Comparison of ENCODE assay signal across 20 cellular contexts in the genomic region with DNA sequence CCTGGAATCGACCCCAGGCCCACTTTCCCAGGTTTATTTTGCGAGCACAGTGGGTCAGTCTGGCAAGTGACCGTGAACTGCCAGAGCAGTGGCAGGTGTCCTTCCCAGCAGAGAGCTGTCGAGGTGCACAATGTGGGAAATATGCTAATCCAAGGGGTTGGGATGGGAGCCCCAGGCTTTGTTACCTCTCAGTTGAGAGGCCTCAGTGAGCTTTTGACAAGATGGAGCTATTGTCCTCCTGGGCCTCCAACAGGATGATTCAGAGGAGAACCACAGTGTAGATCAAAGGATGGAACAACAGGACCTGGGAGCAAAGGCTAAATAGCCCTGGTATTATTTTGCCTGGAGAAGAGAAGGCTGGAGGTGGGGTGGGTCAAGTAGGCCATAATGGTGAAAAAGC.
DNase-seq lines count a peak whose midpoint lies in the region; ATAC-seq, FAIRE-seq and TF ChIP-seq lines count a peak whose summit lies in the region.
"Had no signal": no experiment of that assay in that cellular context is flagged by ENCODE, and none has a peak within 500 bp of the region (broad histone marks: within the 10 kb centered on the region; RNA-seq: fewer than 3 reads in every experiment).

No MANE protein-coding gene starts in this region.

- DNase-seq in SHP77 treated with DMSO at 0.1 percent for 48 hours (lab: John Stamatoyannopoulos, UW) (peak; percentile 14), SHP77 (lab: John Stamatoyannopoulos, UW) (no peak), H1 (ENCODE audit: low read depth in 1 of 2, low spot score in 2 of 2) (no peak), nephron progenitor cell (no peak)
- no peak for DNase-seq in stimulated activated CD4-positive, alpha-beta T cell treated with anti-CD3 and anti-CD28 coated beads, Interleukin-12 subunit alpha, Interleukin-12 subunit beta, amount 100 ng/mL, for 4 hours
- DNase-seq: BE2C; CD4-positive, alpha-beta T cell; GOT3; KBM-7; MV-4-11; NCI-H1417; NCI-H187; NCI-H510A; NCI-H748 treated with DMSO at 0.1 percent for 48 hours; NK-92 treated with Interleukin-12 subunit alpha and Interleukin-12 subunit beta, amount 100 ng/mL, for 24 hours had no signal

- H3K4ac ChIP-seq in H1 (replicated peaks; ENCODE audit: insufficient read length, low read depth, low read length), result no peak overlapping the region

- no peaks in the 10 kb centered on the region for H3K23me2 ChIP-seq in H1 (ENCODE audit: low read depth, low read length)

- peak overlapping the region; percentile 19 for H3K27ac Mint-ChIP-seq in nephron progenitor cell
- H3K27ac Mint-ChIP-seq: CD4-positive, alpha-beta T cell had no signal

- H3K27me3 Mint-ChIP-seq in nephron progenitor cell (ENCODE audit: low read depth, poor library complexity), result no peaks in the 10 kb centered on the region
- H3K27me3 Mint-ChIP-seq: CD4-positive, alpha-beta T cell had no signal

- TF ChIP-seq POLR2A in H1 (IDR thresholded peaks at IDR 0.05; ENCODE audit: control extremely low read depth in 1 of 2, low read depth in 2 of 2, low read length in 2 of 2), result no peak

- no peak overlapping the region for H4K8ac ChIP-seq in H1 (ENCODE audit: extremely low read depth, insufficient read depth, low read length)

- no peak overlapping the region for H4K91ac ChIP-seq in H1 (replicated peaks; ENCODE audit: insufficient read length, low read length)

- CTCF ChIA-PET in H1 (lab: Charles Lee; ENCODE audit: partially characterized antibody), result interaction anchor here (1.1 to 1.3 kb wide), 2 partner anchors 11 to 153 kb away, joined by 4 to 5 read pairs; no protein-coding TSS in a partner anchor

- H3K4me3 ChIP-seq in H1 (ENCODE audit: extremely low read depth in 1 of 4, insufficient read depth in 2 of 4, low read depth in 3 of 4, low read length in 4 of 4), result no peak overlapping the region
- H3K4me3 ChIP-seq: GM12878, SK-N-MC had no signal

- no peaks in the 10 kb centered on the region for H3K79me1 ChIP-seq in H1 (ENCODE audit: low read depth, low read length)

- no peaks in the 10 kb centered on the region for H3K79me2 ChIP-seq in H1 (ENCODE audit: control insufficient read depth in 1 of 2, insufficient read depth in 2 of 2, low read length in 2 of 2)

- H2BK20ac ChIP-seq in H1 (ENCODE audit: low read length), result no peak overlapping the region

- H4K20me1 ChIP-seq in H1 (replicated peaks in 1 of 2; ENCODE audit: control insufficient read depth in 1 of 2, insufficient read depth in 2 of 2, low read length in 2 of 2), result no peaks in the 10 kb centered on the region

- H3K23ac ChIP-seq in H1 (ENCODE audit: insufficient read length), result no peak overlapping the region

- no peak overlapping the region for H2BK120ac ChIP-seq in H1 (replicated peaks; ENCODE audit: low read depth, low read length)

- no peak overlapping the region for H2BK12ac ChIP-seq in H1 (ENCODE audit: low read depth, low read length)

- H3K14ac ChIP-seq in H1 (ENCODE audit: insufficient read length), result no peak overlapping the region

- no peak overlapping the region for H3K18ac ChIP-seq in H1 (ENCODE audit: extremely low read depth, low read length)

- H2AK5ac ChIP-seq in H1 (ENCODE audit: low read depth, low read length), result no peak overlapping the region

- 86% methylated on average over 4 of the region's 4 CpGs; no CpG with 5 or more reads in 1 of the 2 experiments for WGBS in H1 (ENCODE audit: extremely low coverage in 1 of 2, insufficient coverage in 1 of 2, insufficient read length in 1 of 2, insufficient replicate concordance in 2 of 2, low coverage in 1 of 2, low lambda C conversion rate in 2 of 2, missing lambda C conversion rate in 1 of 2), 2 experiments

- no peak overlapping the region for H2AFZ ChIP-seq in H1 (ENCODE audit: low read length)

- no peak overlapping the region for H3K4me2 ChIP-seq in H1 (ENCODE audit: insufficient read depth in 1 of 2, low read depth in 2 of 2, low read length in 2 of 2)

- H2BK5ac ChIP-seq in H1 (ENCODE audit: low read depth, low read length), result no peak overlapping the region

- no peaks in the 10 kb centered on the region for H3K36me3 Mint-ChIP-seq in nephron progenitor cell (ENCODE audit: low read depth)

- H3K9me3 ChIP-seq in H1 (ENCODE audit: insufficient read depth in 2 of 2, low read depth in 1 of 2, low read length in 1 of 2), result no peaks in the 10 kb centered on the region
- H3K9me3 ChIP-seq: BE2C had no signal

- H3K27ac ChIP-seq in H1 (ENCODE audit: low read depth, low read length), result no peak overlapping the region
- H3K27ac ChIP-seq: SK-N-MC had no signal

- no peaks in the 10 kb centered on the region for H3K9me3 Mint-ChIP-seq in nephron progenitor cell
- H3K9me3 Mint-ChIP-seq: CD4-positive, alpha-beta T cell had no signal

- POLR2A ChIA-PET in H1 (lab: Charles Lee; ENCODE audit: partially characterized antibody), result no interaction called here

- H2BK15ac ChIP-seq in H1 (ENCODE audit: low read length), result no peak overlapping the region

- peaks cover 0 to 9% (median 6%) of the 10 kb centered on the region in 4 experiments; a peak in 5 of 7 replicates for H3K4me1 ChIP-seq in H1 (replicated peaks in 1 of 4; ENCODE audit: control insufficient read depth in 3 of 4, insufficient read depth in 4 of 4, low read length in 3 of 4)

- ATAC-seq in GM19328 (IDR thresholded peaks at IDR 0.05; ENCODE audit: unreplicated experiment) (no peak), HG03469 (IDR thresholded peaks at IDR 0.05; ENCODE audit: unreplicated experiment) (no peak)
- ATAC-seq: GM12878, Right ventricle myocardium inferior had no signal

- H3K56ac ChIP-seq in H1 (replicated peaks; ENCODE audit: insufficient read length, low read depth, low read length), result no peak overlapping the region

- no peak for TF ChIP-seq CTCF in H1 (IDR thresholded peaks at IDR 0.05; ENCODE audit: control extremely low read depth in 1 of 3, insufficient read depth in 1 of 3, low read depth in 1 of 3, low read length in 3 of 3)
- TF ChIP-seq CTCF in nephron progenitor cell (IDR thresholded peaks at IDR 0.05), result no peak

- no peak overlapping the region for H4K5ac ChIP-seq in H1 (ENCODE audit: insufficient read length, low read depth, low read length)

- peaks cover 32% of the 10 kb centered on the region for H3K4me1 Mint-ChIP-seq in nephron progenitor cell

- peak; percentile 19 for FAIRE-seq in H1 (lab: Jason Lieb, UNC)
- FAIRE-seq: GM12878 had no signal

- no peaks in the 10 kb centered on the region for H3K36me3 ChIP-seq in H1 (ENCODE audit: control insufficient read depth in 2 of 4, insufficient read depth in 4 of 4, low read length in 3 of 4)
- H3K36me3 ChIP-seq: BE2C had no signal

- no peak for TF ChIP-seq RAD21 in H1 (IDR thresholded peaks at IDR 0.05 in 1 of 2, conservative IDR thresholded peaks at IDR 0.05 in 1 of 2; ENCODE audit: low read depth in 2 of 2, low read length in 2 of 2)

- no peak overlapping the region for H3K4me3 Mint-ChIP-seq in nephron progenitor cell
- H3K4me3 Mint-ChIP-seq: CD4-positive, alpha-beta T cell had no signal

- TF ChIP-seq EP300 in H1 (IDR thresholded peaks at IDR 0.05; ENCODE audit: borderline replicate concordance in 1 of 2, low read depth in 2 of 2, low read length in 2 of 2), result no peak

- H3K27me3 ChIP-seq in H1 (replicated peaks in 1 of 4; ENCODE audit: control insufficient read depth in 3 of 4, extremely low read depth in 1 of 4, insufficient read depth in 3 of 4, low read length in 3 of 4), result no peaks in the 10 kb centered on the region; a peak in 1 of 7 replicates
- H3K27me3 ChIP-seq: BE2C had no signal

- no peak overlapping the region for H3K9ac ChIP-seq in H1 (replicated peaks in 1 of 4; ENCODE audit: extremely low read depth in 1 of 4, low read depth in 3 of 4, low read length in 3 of 4)

TF ChIP-seq in H1, 55 proteins besides CTCF, POLR2A, EP300 and RAD21 (continues in another document):
- TF ChIP-seq BACH1 (IDR thresholded peaks at IDR 0.05; ENCODE audit: low read length) (no peak), JUND (IDR thresholded peaks at IDR 0.05; ENCODE audit: low read length) (no peak), TAF7 (optimal IDR thresholded peaks at IDR 0.05; ENCODE audit: borderline replicate concordance, low read depth, low read length) (no peak)
